ENCODE assay signal across 1 cellular context in the genomic region with DNA sequence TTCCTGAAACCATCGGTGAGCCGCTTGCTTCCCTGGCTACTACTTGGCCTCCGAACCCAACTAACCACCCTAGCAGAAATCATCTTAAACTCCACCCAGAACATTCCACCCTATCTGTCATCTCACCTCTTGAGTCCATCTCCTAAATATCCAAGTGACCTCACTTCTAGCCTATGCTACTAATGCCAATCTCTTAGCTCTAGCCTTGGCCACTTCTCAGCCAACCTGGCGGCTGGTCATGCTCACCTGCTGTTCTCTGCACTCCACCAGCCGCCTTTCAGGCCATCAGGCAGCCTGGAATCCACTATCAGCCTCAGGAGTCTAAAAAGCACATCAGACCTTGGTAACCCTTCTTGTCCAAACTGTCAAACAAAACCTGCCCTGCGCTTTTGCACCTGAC.
TF ChIP-seq lines count a peak whose summit lies in the region.

No MANE protein-coding gene starts in this region.

TF ChIP-seq in HEK293, 187 proteins besides CTCF, POLR2A, EP300 and RAD21:
- TF ChIP-seq, protein P1, sequence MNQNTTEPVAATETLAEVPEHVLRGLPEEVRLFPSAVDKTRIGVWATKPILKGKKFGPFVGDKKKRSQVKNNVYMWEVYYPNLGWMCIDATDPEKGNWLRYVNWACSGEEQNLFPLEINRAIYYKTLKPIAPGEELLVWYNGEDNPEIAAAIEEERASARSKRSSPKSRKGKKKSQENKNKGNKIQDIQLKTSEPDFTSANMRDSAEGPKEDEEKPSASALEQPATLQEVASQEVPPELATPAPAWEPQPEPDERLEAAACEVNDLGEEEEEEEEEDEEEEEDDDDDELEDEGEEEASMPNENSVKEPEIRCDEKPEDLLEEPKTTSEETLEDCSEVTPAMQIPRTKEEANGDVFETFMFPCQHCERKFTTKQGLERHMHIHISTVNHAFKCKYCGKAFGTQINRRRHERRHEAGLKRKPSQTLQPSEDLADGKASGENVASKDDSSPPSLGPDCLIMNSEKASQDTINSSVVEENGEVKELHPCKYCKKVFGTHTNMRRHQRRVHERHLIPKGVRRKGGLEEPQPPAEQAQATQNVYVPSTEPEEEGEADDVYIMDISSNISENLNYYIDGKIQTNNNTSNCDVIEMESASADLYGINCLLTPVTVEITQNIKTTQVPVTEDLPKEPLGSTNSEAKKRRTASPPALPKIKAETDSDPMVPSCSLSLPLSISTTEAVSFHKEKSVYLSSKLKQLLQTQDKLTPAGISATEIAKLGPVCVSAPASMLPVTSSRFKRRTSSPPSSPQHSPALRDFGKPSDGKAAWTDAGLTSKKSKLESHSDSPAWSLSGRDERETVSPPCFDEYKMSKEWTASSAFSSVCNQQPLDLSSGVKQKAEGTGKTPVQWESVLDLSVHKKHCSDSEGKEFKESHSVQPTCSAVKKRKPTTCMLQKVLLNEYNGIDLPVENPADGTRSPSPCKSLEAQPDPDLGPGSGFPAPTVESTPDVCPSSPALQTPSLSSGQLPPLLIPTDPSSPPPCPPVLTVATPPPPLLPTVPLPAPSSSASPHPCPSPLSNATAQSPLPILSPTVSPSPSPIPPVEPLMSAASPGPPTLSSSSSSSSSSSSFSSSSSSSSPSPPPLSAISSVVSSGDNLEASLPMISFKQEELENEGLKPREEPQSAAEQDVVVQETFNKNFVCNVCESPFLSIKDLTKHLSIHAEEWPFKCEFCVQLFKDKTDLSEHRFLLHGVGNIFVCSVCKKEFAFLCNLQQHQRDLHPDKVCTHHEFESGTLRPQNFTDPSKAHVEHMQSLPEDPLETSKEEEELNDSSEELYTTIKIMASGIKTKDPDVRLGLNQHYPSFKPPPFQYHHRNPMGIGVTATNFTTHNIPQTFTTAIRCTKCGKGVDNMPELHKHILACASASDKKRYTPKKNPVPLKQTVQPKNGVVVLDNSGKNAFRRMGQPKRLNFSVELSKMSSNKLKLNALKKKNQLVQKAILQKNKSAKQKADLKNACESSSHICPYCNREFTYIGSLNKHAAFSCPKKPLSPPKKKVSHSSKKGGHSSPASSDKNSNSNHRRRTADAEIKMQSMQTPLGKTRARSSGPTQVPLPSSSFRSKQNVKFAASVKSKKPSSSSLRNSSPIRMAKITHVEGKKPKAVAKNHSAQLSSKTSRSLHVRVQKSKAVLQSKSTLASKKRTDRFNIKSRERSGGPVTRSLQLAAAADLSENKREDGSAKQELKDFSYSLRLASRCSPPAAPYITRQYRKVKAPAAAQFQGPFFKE (tag by site-specific recombination; IDR thresholded peaks at IDR 0.05; ENCODE audit: borderline replicate concordance): no peak
- TF ChIP-seq ZBTB17 (tag by site-specific recombination; IDR thresholded peaks at IDR 0.05): peak; percentile 75
